In genomic region chr5:110726249-110727024, GRCh38 we compare ENCODE assay signal across 8 cellular contexts. TPM values are rescaled to one million over a fixed set of nuclear protein-coding genes. Genes with fewer than 3 reads are reported as not detected.
DNase-seq lines count a peak whose midpoint lies in the region; ATAC-seq and TF ChIP-seq lines count a peak whose summit lies in the region.

TSS of gene TMEM232 (minus strand) at chr5:110726671. CDS start at chr5:110667352, 59,319 bp downstream.

- no peaks in the 10 kb centered on the region; the same call in 1 of the 2 replicates for H3K36me3 ChIP-seq in RWPE2 (ENCODE audit: low read depth)
- H3K36me3 ChIP-seq in neutrophil = no peaks in the 10 kb centered on the region
- H3K36me3 ChIP-seq in stomach smooth muscle (ENCODE audit: control insufficient read depth in 2 of 2, insufficient read depth in 2 of 2, low read length in 2 of 2) = no peaks in the 10 kb centered on the region

- no peaks in the 10 kb centered on the region for H3K4me1 ChIP-seq in RWPE2 (ENCODE audit: insufficient read depth, poor library complexity, severe bottlenecking)
- H3K4me1 ChIP-seq in neutrophil (ENCODE audit: control insufficient read depth in 1 of 2, insufficient read depth in 1 of 2, low read depth in 1 of 2, low read length in 1 of 2) = peaks cover 4 to 7% of the 10 kb centered on the region in 2 experiments
- H3K4me1 ChIP-seq in stomach smooth muscle (ENCODE audit: control insufficient read depth, insufficient read depth, low read length) = no peaks in the 10 kb centered on the region

- H3K27me3 ChIP-seq in RWPE2 (ENCODE audit: insufficient read depth, poor library complexity, severe bottlenecking) (no peaks in the 10 kb centered on the region), neutrophil (no peaks in the 10 kb centered on the region), stomach smooth muscle (ENCODE audit: control insufficient read depth in 1 of 2, insufficient read depth in 2 of 2, low read length in 2 of 2) (no peaks in the 10 kb centered on the region)

- H3K4me3 ChIP-seq in RWPE2 (ENCODE audit: severe bottlenecking) (peak within 1 kb of the TSS; percentile 30), neutrophil (ENCODE audit: low read depth in 1 of 2, low read length in 1 of 2) (peak within 1 kb of the TSS; percentile 50 to 57), stomach smooth muscle (ENCODE audit: low read length in 2 of 2) (peak within 1 kb of the TSS; percentile 73 to 92)

- peak within 1 kb of the TSS in 1 of 2 donors; percentile 54 for H3K9ac ChIP-seq in stomach smooth muscle (ENCODE audit: low read length in 2 of 2)

- ATAC-seq in GM19468 (IDR thresholded peaks at IDR 0.05; ENCODE audit: extremely low read depth, unreplicated experiment) (peak; percentile 97), RWPE2 (ENCODE audit: low read depth) (peak; percentile 95)

- H3K9me3 ChIP-seq in RWPE2 (ENCODE audit: severe bottlenecking) (no peaks in the 10 kb centered on the region), neutrophil (no peaks in the 10 kb centered on the region), stomach smooth muscle (ENCODE audit: control insufficient read depth in 2 of 2, low read length in 2 of 2) (no peaks in the 10 kb centered on the region)

- DNase-seq in Ammon's horn (ENCODE audit: low spot score) (peak; percentile 88), HT-29 (ENCODE audit: low spot score) (peak; percentile 88), RWPE2 (ENCODE audit: low spot score) (peak; percentile 68), globus pallidus (ENCODE audit: low spot score) (peak; percentile 85)
- DNase-seq in activated naive CD4-positive, alpha-beta T cell treated with anti-CD3 and anti-CD28 coated beads, Interleukin-2, amount 50 U/mL, for 16 hours = peak; percentile 76

- no peak within 1 kb of the TSS for H3K27ac ChIP-seq in RWPE2 (ENCODE audit: poor library complexity, severe bottlenecking)
- H3K27ac ChIP-seq in neutrophil = no peak within 1 kb of the TSS
- no peak within 1 kb of the TSS for H3K27ac ChIP-seq in stomach smooth muscle (ENCODE audit: low read length)

- TF ChIP-seq CTCF in RWPE2 (IDR thresholded peaks at IDR 0.05; ENCODE audit: poor library complexity, severe bottlenecking) = no peak
- TF ChIP-seq CTCF in neutrophil (IDR thresholded peaks at IDR 0.05) = no peak

RNA-seq across cellular contexts. Expression of gene TMEM232, which starts in this region (rescaled TPM):
- 0.10 and 0.94 TPM in 2 replicates for total RNA-seq in HT-29 (2014; rRNA removed; shearing (Covaris generic))

Comparison
In these comparisons a context has a peak if more than half of its experiments do, and no peak if none do; other contexts are left out.
1. Peak in DNase-seq in HT-29; RNA of the gene not detected or under 1 TPM.
2. H3K4me3 ChIP-seq: peak in every context shown above with its lines; median percentile 82 in stomach smooth muscle; 54 in neutrophil; 30 in RWPE2.